In the genomic region with DNA sequence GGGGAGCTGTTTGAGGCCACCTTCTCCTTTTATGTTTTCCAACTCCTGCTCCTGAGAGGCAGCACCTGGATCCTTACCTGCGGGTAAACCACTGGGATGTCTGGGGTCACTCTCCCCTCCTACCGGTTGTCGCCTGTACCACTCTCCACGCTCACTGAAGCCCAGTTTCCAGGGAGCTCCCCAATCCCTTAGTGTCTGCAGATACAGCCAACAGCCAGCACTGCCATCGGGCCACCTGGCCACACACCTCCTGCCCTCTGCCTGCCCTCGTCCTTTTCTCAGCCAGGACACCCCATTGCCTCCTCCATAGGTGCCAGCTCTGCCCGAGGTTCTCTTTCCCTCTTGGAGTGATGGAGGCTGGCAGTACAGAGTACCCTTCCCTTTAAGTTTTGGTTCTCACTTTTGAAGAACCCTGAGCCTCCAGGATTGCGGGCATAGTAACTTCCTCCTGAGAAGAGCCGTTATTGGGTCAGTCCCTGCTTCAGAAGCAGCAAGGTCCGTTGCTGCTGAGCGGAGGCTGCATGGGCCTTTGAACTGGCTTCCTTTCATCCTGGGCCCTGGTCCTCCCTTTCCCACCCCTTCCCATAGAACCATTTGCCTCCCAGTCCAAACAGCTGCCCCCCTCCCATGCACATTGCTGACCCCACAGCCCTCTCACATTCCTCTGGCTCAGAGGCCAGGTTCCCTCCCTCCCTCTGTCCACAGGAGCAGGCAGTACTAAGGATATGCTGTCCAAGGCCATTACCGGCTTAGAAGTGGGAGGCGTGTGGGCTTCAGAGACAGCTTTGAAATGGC, we compare ENCODE assay signal across 21 cellular contexts. TPM values are rescaled to one million over a fixed set of nuclear protein-coding genes. Genes with fewer than 3 reads are reported as not detected.
DNase-seq lines count a peak whose midpoint lies in the region; ATAC-seq and TF ChIP-seq lines count a peak whose summit lies in the region.
"Had no signal": no experiment of that assay in that cellular context is flagged by ENCODE, and none has a peak within 500 bp of the region (broad histone marks: within the 10 kb centered on the region; RNA-seq: fewer than 3 reads in every experiment).

No MANE protein-coding gene starts in this region.

- H3K14ac ChIP-seq in IMR-90 (replicated peaks; ENCODE audit: low read depth, low read length) = no peak overlapping the region

- TF ChIP-seq RAD21 in IMR-90 (IDR thresholded peaks at IDR 0.05; ENCODE audit: low read length) = no peak

- 76% methylated on average over 6 of the region's 13 CpGs; no CpG with 5 or more reads in 1 of the 2 experiments for WGBS in IMR-90 (ENCODE audit: extremely low coverage in 2 of 2, insufficient read length in 1 of 2), 2 experiments

- no peaks in the 10 kb centered on the region for H3K36me3 ChIP-seq in IMR-90 (ENCODE audit: control insufficient read depth, insufficient read depth, low read length)

- no peak overlapping the region for H3K9ac ChIP-seq in IMR-90 (ENCODE audit: low read depth, low read length)

- no peak overlapping the region for H2AK9ac ChIP-seq in IMR-90 (replicated peaks; ENCODE audit: low read depth, low read length, poor library complexity)

- H3K27me3 ChIP-seq in IMR-90 (ENCODE audit: control insufficient read depth, insufficient read depth, low read length) = no peaks in the 10 kb centered on the region

- no peak overlapping the region for H3K18ac ChIP-seq in IMR-90 (ENCODE audit: low read depth, low read length)

- intact Hi-C loops in IMR-90 (cut with micrococcal nuclease) = no loop called here

- POLR2A ChIA-PET in IMR-90 (lab: Charles Lee; ENCODE audit: unreplicated experiment) = interaction anchor here (0.6 kb wide), 1 partner anchor 11 kb away, joined by 7 read pairs; no protein-coding TSS in a partner anchor

- H4K20me1 ChIP-seq in IMR-90 (ENCODE audit: insufficient read depth, low read length) = no peaks in the 10 kb centered on the region

- in situ Hi-C loops in IMR-90 (cut with MboI; ENCODE audit: low sequenced_read_pairs) = no loop called here

- H3K79me1 ChIP-seq in IMR-90 (ENCODE audit: low read depth in 1 of 2, low read length in 2 of 2) = peaks cover 7 to 62% of the 10 kb centered on the region in 2 experiments; a peak in 3 of 4 replicates

- peak overlapping the region; percentile 29 for H2BK120ac ChIP-seq in IMR-90 (ENCODE audit: low read depth, low read length)

- H4K91ac ChIP-seq in IMR-90 (ENCODE audit: insufficient read depth, low read depth, low read length) = no peak overlapping the region; the same call in 1 of the 2 replicates

- H4K8ac ChIP-seq in IMR-90 (ENCODE audit: low read depth in 2 of 2, low read length in 2 of 2) = peak overlapping the region in 1 of 2 experiments; percentile 3; a peak in 1 of 4 replicates

- H3K4me3 ChIP-seq in IMR-90 (ENCODE audit: insufficient read depth, low read depth, low read length) = no peak overlapping the region
- H3K4me3 ChIP-seq: SK-N-MC had no signal

- no peak for TF ChIP-seq CTCF in IMR-90 (conservative IDR thresholded peaks at IDR 0.05; ENCODE audit: low read depth, low read length)

- peaks cover 15% of the 10 kb centered on the region for H3K4me1 ChIP-seq in IMR-90 (ENCODE audit: control insufficient read depth, insufficient read depth, low read length)

- H3K9me1 ChIP-seq in IMR-90 (ENCODE audit: insufficient read depth, low read length) = peaks cover 14% of the 10 kb centered on the region

- H3K9me3 ChIP-seq in IMR-90 (ENCODE audit: control insufficient read depth, insufficient read depth, low read length) = no peaks in the 10 kb centered on the region

- CTCF ChIA-PET in IMR-90 (lab: Yijun Ruan, JAX) = no interaction called here

- H2AFZ ChIP-seq in IMR-90 (replicated peaks; ENCODE audit: low read length, poor library complexity) = no peak overlapping the region

- no peak for ATAC-seq in IMR-90 (ENCODE audit: low read depth)
- ATAC-seq in HG02759 (IDR thresholded peaks at IDR 0.05; ENCODE audit: unreplicated experiment) = no peak
- ATAC-seq in HG02970 (IDR thresholded peaks at IDR 0.05; ENCODE audit: low FRiP score, unreplicated experiment) = no peak

- no peak overlapping the region for H3K27ac ChIP-seq in IMR-90 (ENCODE audit: insufficient read depth, low read length)
- H3K27ac ChIP-seq: SK-N-MC had no signal

- H2BK5ac ChIP-seq in IMR-90 (ENCODE audit: low read depth, low read length, poor library complexity, severe bottlenecking) = no peak overlapping the region

- peak overlapping the region; percentile 21; the same call in 1 of the 3 replicates for H2BK15ac ChIP-seq in IMR-90 (ENCODE audit: low read depth, low read length)

- BruUV-seq in IMR-90 (replicated peaks; lab: Mats Ljungman, UMichigan) = no TSS peak

- peak overlapping the region; percentile 60 for H2AK5ac ChIP-seq in IMR-90 (ENCODE audit: low read depth, low read length)

- H3K4me2 ChIP-seq in IMR-90 (ENCODE audit: low read depth, low read length) = no peak overlapping the region

- H3K4ac ChIP-seq in IMR-90 (ENCODE audit: low read depth, low read length) = peak overlapping the region; percentile 47

- DNase-seq in IMR-90 (no peak), SKM-1 (lab: John Stamatoyannopoulos, UW; ENCODE audit: unreplicated experiment) (peak; percentile 27), kidney glomerular epithelial cell (lab: John Stamatoyannopoulos, UW) (peak; percentile 64), retina (peak; percentile 54), superior temporal gyrus (ENCODE audit: extremely low spot score) (no peak), AG08395 (ENCODE audit: low spot score) (no peak)
- DNase-seq: activated B cell treated with CpG ODN at 0.5 μM for 24 hours; activated CD4-positive, alpha-beta T cell treated with anti-CD3 and anti-CD28 coated beads, Interleukin-2, amount 50 U/mL, for 4 hours; activated gamma-delta T cell; C1 segment of cervical spinal cord; cerebellar nuclear complex; effector CD8-positive, alpha-beta T cell; NCI-H1436 treated with DMSO at 0.1 percent for 48 hours; occipital lobe; stimulated activated CD4-positive, alpha-beta T cell treated with anti-CD3 and anti-CD28 coated beads, Interleukin-12 subunit alpha, Interleukin-12 subunit beta, amount 100 ng/mL, for 4 hours; stimulated activated CD4-positive, alpha-beta T cell treated with anti-CD3 and anti-CD28 coated beads, Interleukin-4, amount 100 ng/mL, for 4 hours; stimulated activated naive CD4-positive, alpha-beta T cell treated with Interleukin-2 at 50 U/mL for 16 hours; T1000 had no signal

- no peak overlapping the region for H4K5ac ChIP-seq in IMR-90 (ENCODE audit: low read depth, low read length)

- no peak for TF ChIP-seq POLR2A in IMR-90 (IDR thresholded peaks at IDR 0.05; ENCODE audit: low read depth, low read length)

- H3K56ac ChIP-seq in IMR-90 (ENCODE audit: extremely low read depth, insufficient read depth, low read length) = no peak overlapping the region

- H3K23ac ChIP-seq in IMR-90 (ENCODE audit: low read depth, low read length) = no peak overlapping the region

- peak overlapping the region; percentile 10; the same call in 1 of the 2 replicates for H2BK20ac ChIP-seq in IMR-90 (ENCODE audit: low read depth, low read length)

- dilution Hi-C loops in IMR-90 (cut with HindIII; ENCODE audit: low sequenced_read_pairs, unreplicated experiment) = no loop called here

TF ChIP-seq in IMR-90, 13 proteins besides CTCF, POLR2A, EP300 and RAD21:
- TF ChIP-seq FOS (IDR thresholded peaks at IDR 0.05; ENCODE audit: low read depth, low read length) = no peak
- TF ChIP-seq, protein P1, sequence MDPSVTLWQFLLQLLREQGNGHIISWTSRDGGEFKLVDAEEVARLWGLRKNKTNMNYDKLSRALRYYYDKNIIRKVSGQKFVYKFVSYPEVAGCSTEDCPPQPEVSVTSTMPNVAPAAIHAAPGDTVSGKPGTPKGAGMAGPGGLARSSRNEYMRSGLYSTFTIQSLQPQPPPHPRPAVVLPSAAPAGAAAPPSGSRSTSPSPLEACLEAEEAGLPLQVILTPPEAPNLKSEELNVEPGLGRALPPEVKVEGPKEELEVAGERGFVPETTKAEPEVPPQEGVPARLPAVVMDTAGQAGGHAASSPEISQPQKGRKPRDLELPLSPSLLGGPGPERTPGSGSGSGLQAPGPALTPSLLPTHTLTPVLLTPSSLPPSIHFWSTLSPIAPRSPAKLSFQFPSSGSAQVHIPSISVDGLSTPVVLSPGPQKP (IDR thresholded peaks at IDR 0.05; ENCODE audit: borderline replicate concordance, low read depth, low read length) = no peak
- no peak for TF ChIP-seq MAZ (IDR thresholded peaks at IDR 0.05; ENCODE audit: borderline replicate concordance, low read depth, low read length)
- no peak for TF ChIP-seq CHD1 (IDR thresholded peaks at IDR 0.05; ENCODE audit: low read depth, low read length)
- no peak for TF ChIP-seq RFX5 (IDR thresholded peaks at IDR 0.05; ENCODE audit: low read depth, low read length)
- no peak for TF ChIP-seq SMC3 (IDR thresholded peaks at IDR 0.05; ENCODE audit: low read depth, low read length)
- TF ChIP-seq NFE2L2 (IDR thresholded peaks at IDR 0.05; ENCODE audit: low read depth, low read length) = no peak
- TF ChIP-seq BHLHE40 (IDR thresholded peaks at IDR 0.05; ENCODE audit: low read depth, low read length) = no peak
- no peak for TF ChIP-seq MXI1 (IDR thresholded peaks at IDR 0.05; ENCODE audit: borderline replicate concordance, low read depth, low read length)
- no peak for TF ChIP-seq RCOR1 (IDR thresholded peaks at IDR 0.05; ENCODE audit: insufficient replicate concordance, low read length)

RNA-seq across cellular contexts. Expression of a gene that starts 30.9 kb away (rescaled TPM):
- total RNA-seq in IMR-90 (2012; rRNA removed) = 14.7 and 19.0 TPM in 2 replicates
- polyA plus RNA-seq in IMR-90 (2012; rRNA removed) = 16.7 and 18.2 TPM in 2 replicates
- polyA plus RNA-seq in IMR-90 (2012; cell fraction: cytosol; rRNA removed) = 12.1 and 13.1 TPM in 2 replicates
- 18.3 and 31.1 TPM in 2 replicates for polyA plus RNA-seq in IMR-90 (2012; cell fraction: nucleus; rRNA removed; ENCODE audit: low replicate concordance)
- total RNA-seq: activated B cell treated with CpG ODN at 0.5 μM for 24 hours had no signal

Comparison
In these comparisons a context has a peak if more than half of its experiments do, and no peak if none do; other contexts are left out.
1. DNase-seq: peak in SKM-1 (single experiment), kidney glomerular epithelial cell (single experiment) and retina (single experiment); none in IMR-90 (single experiment), superior temporal gyrus (single experiment) and AG08395 (single experiment).